Comparison of ENCODE assay signal across 8 cellular contexts in the genomic region with DNA sequence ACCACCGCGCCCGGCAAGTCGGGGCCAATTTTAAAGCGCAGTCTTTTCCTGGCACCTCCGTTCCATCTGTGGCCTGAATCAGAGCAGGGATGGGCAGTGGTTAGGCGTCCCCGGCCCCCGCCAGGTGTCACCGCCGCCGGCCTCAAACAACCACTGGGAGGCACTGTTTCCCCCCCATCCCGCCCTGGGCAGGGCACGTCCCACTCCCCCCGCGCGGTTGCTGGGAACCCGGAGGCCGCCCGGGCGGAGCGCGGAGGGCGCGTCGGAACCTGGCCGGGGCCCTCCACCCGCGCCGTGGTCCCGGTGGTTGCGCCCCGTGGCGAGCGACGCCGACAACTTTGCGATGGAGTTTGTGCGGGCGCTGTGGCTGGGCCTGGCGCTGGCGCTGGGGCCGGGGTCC. TPM values are rescaled to one million over a fixed set of nuclear protein-coding genes. Genes with fewer than 3 reads are reported as not detected.
DNase-seq lines count a peak whose midpoint lies in the region; TF ChIP-seq lines count a peak whose summit lies in the region.

A gene with protein sequence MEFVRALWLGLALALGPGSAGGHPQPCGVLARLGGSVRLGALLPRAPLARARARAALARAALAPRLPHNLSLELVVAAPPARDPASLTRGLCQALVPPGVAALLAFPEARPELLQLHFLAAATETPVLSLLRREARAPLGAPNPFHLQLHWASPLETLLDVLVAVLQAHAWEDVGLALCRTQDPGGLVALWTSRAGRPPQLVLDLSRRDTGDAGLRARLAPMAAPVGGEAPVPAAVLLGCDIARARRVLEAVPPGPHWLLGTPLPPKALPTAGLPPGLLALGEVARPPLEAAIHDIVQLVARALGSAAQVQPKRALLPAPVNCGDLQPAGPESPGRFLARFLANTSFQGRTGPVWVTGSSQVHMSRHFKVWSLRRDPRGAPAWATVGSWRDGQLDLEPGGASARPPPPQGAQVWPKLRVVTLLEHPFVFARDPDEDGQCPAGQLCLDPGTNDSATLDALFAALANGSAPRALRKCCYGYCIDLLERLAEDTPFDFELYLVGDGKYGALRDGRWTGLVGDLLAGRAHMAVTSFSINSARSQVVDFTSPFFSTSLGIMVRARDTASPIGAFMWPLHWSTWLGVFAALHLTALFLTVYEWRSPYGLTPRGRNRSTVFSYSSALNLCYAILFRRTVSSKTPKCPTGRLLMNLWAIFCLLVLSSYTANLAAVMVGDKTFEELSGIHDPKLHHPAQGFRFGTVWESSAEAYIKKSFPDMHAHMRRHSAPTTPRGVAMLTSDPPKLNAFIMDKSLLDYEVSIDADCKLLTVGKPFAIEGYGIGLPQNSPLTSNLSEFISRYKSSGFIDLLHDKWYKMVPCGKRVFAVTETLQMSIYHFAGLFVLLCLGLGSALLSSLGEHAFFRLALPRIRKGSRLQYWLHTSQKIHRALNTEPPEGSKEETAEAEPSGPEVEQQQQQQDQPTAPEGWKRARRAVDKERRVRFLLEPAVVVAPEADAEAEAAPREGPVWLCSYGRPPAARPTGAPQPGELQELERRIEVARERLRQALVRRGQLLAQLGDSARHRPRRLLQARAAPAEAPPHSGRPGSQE (plus strand): TSS at position 325 of the 400 bp plus-strand sequence. CDS start 19 bp downstream, at position 344.

- H3K36me3 ChIP-seq in HAP-1 (replicated peaks) = no peaks in the 10 kb centered on the region

- H3K4me1 ChIP-seq in HAP-1 = peaks cover 5% of the 10 kb centered on the region

- peak within 1 kb of the TSS; percentile 17 for H3K4me3 ChIP-seq in HAP-1
- no peak within 1 kb of the TSS for H3K4me3 ChIP-seq in astrocyte of the cerebellum (ENCODE audit: low read depth, low read length)

- peaks cover 55% of the 10 kb centered on the region for H3K27me3 ChIP-seq in HAP-1 (ENCODE audit: low read depth)

- H3K4me3 Mint-ChIP-seq in immature natural killer cell = peak within 1 kb of the TSS in 4 of 5 donors; percentile 40 to 51 (median 42)

- in situ Hi-C loops in HAP-1 (cut with MboI; ENCODE audit: low sequenced_read_pairs) (no loop called here), astrocyte of the cerebellum (cut with HindIII; ENCODE audit: low sequenced_read_pairs) (no loop called here)

- H3K9me3 ChIP-seq in HAP-1 = no peaks in the 10 kb centered on the region

- H3K27ac Mint-ChIP-seq in immature natural killer cell = peak within 1 kb of the TSS in 1 of 6 donors; percentile 23

- TF ChIP-seq CTCF in astrocyte of the cerebellum (IDR thresholded peaks at IDR 0.05; ENCODE audit: low read depth, low read length, missing control alignments) = peak; percentile 46

- DNase-seq in AG08396 (ENCODE audit: low spot score) (peak; percentile 90), HAP-1 (ENCODE audit: low spot score in 2 of 2) (peak; percentile 46 to 86), T-helper 2 cell (peak in 4 of 5 experiments; percentile 52 to 61 (median 56)), astrocyte of the cerebellum (ENCODE audit: low read depth) (no peak), immature natural killer cell (peak; percentile 25 to 43 (median 34)), NCI-H524 treated with DMSO at 0.1 percent for 48 hours (lab: John Stamatoyannopoulos, UW) (no peak), SK-N-DZ (ENCODE audit: low spot score) (no peak)
- peak; percentile 56 to 78 (median 58) for DNase-seq in stimulated activated CD4-positive, alpha-beta T cell treated with anti-CD3 and anti-CD28 coated beads, TNF-alpha, amount 100 ng/mL, for 48 hours (ENCODE audit: low read depth in 3 of 3)

- peaks cover 22 to 25% (median 25%) of the 10 kb centered on the region in 3 donors for H3K27me3 Mint-ChIP-seq in immature natural killer cell (ENCODE audit: low read depth in 3 of 3)

- no peaks in the 10 kb centered on the region for H3K36me3 Mint-ChIP-seq in immature natural killer cell

- peaks cover 4 to 14% of the 10 kb centered on the region in 2 donors for H3K4me1 Mint-ChIP-seq in immature natural killer cell

- no peaks in the 10 kb centered on the region for H3K9me3 Mint-ChIP-seq in immature natural killer cell

RNA-seq across cellular contexts. Expression of the gene that starts here (rescaled TPM):
- polyA plus RNA-seq in immature natural killer cell = not detected
- polyA plus RNA-seq in SK-N-DZ (2014; cell fraction: cytosol; rRNA removed) = 2.6 TPM in 1 of 2 replicates, not detected in the other
- 1.9 TPM in 2 replicates for polyA plus RNA-seq in SK-N-DZ (2014; cell fraction: nucleus; rRNA removed)

Comparison
In these comparisons a context has a peak if more than half of its experiments do, and no peak if none do; other contexts are left out.
1. Peak in DNase-seq in immature natural killer cell; RNA of the gene not detected or under 1 TPM.
2. DNase-seq: peak in AG08396 (single experiment), HAP-1 (2 of 2), T-helper 2 cell (4 of 5) and stimulated activated CD4-positive, alpha-beta T cell treated with anti-CD3 and anti-CD28 coated beads, TNF-alpha, amount 100 ng/mL, for 48 hours (3 of 3); none in astrocyte of the cerebellum (single experiment), NCI-H524 treated with DMSO at 0.1 percent for 48 hours (single experiment) and SK-N-DZ (single experiment).